35 cellular contexts compared by ENCODE assay signal in the genomic region with DNA sequence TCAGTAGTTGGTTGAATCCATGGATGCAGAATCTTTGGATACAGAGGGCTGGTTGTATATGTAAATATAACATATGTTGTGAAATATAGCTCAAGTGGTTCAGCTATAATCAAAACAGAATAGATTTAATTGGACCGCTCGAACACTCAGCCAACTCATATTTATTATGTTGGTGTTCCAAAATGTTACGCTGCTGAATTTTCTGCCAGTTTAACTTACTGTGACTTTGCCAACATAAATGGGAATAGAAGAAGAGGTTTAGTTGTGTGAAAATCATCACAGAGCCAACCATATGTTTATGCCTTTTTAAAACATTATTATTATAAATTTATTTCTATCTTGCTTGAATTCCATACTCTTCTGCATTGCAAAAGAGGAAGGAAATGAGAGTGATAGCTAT.
"Had no signal": no experiment of that assay in that cellular context is flagged by ENCODE, and none has a peak within 500 bp of the region (broad histone marks: within the 10 kb centered on the region; RNA-seq: fewer than 3 reads in every experiment).

No MANE protein-coding gene starts in this region.

- H3K9me3 Mint-ChIP-seq: activated naive CD4-positive, alpha-beta T cell treated with anti-CD3 and anti-CD28 coated beads, Interleukin-2, amount 10 ng/mL, durations not matched to agents 7 days and 5 days; activated naive CD8-positive, alpha-beta T cell treated with anti-CD3 and anti-CD28 coated beads, Interleukin-2, amount 10 ng/mL, durations not matched to agents 7 days and 5 days; activated T-helper 17 cell treated with anti-CD3 and anti-CD28 coated beads, Interleukin-2, amount 50 U/mL, for 72 hours had no signal

- H3K36me3 Mint-ChIP-seq: activated naive CD4-positive, alpha-beta T cell treated with anti-CD3 and anti-CD28 coated beads, Interleukin-2, amount 10 ng/mL, durations not matched to agents 7 days and 5 days; activated naive CD4-positive, alpha-beta T cell treated with anti-CD3 and anti-CD28 coated beads, Interleukin-2, amount 50 U/mL, for 24 hours; activated naive CD8-positive, alpha-beta T cell; activated naive CD8-positive, alpha-beta T cell treated with anti-CD3 and anti-CD28 coated beads for 36 hours; activated naive CD8-positive, alpha-beta T cell treated with anti-CD3 and anti-CD28 coated beads, Interleukin-2, amount 10 ng/mL, durations not matched to agents 7 days and 5 days; brain had no signal

- H3K4me1 ChIP-seq: adrenal gland, body of pancreas, breast epithelium had no signal

- H3K27me3 ChIP-seq: adrenal gland, ascending aorta, body of pancreas, brain microvascular endothelial cell, breast epithelium, cardiac muscle cell had no signal

- H3K27ac Mint-ChIP-seq: activated naive CD4-positive, alpha-beta T cell treated with anti-CD3 and anti-CD28 coated beads for 36 hours; activated naive CD4-positive, alpha-beta T cell treated with anti-CD3 and anti-CD28 coated beads, Interleukin-2, amount 10 ng/mL, durations not matched to agents 7 days and 5 days; activated naive CD4-positive, alpha-beta T cell treated with anti-CD3 and anti-CD28 coated beads, Interleukin-2, amount 50 U/mL, for 24 hours; activated naive CD8-positive, alpha-beta T cell; activated naive CD8-positive, alpha-beta T cell treated with anti-CD3 and anti-CD28 coated beads for 36 hours; activated naive CD8-positive, alpha-beta T cell treated with anti-CD3 and anti-CD28 coated beads, Interleukin-2, amount 10 ng/mL, durations not matched to agents 7 days and 5 days; activated naive CD8-positive, alpha-beta T cell treated with anti-CD3 and anti-CD28 coated beads, Interleukin-2, amount 50 U/mL, for 24 hours; activated T-cell treated with anti-CD3 and anti-CD28 coated beads, Interleukin-2, amount 50 U/mL, for 24 hours; activated T-cell treated with anti-CD3 and anti-CD28 coated beads, Interleukin-2, amount 50 U/mL, for 72 hours; activated T-helper 1 cell treated with anti-CD3 and anti-CD28 coated beads, Interleukin-12 subunit alpha, Interleukin-12 subunit beta, Interleukin-2, Interleukin-4 antibody, amounts not matched to agents 30 ng/mL and 10 ng/mL and 1 ng/mL, durations not matched to agents 14 hours and 24 hours and 36 hours; activated T-helper 17 cell treated with anti-CD3 and anti-CD28 coated beads, Interleukin-2, amount 50 U/mL, for 72 hours; activated T-helper 2 cell treated with anti-CD3 and anti-CD28 coated beads, Interferon-gamma antibody, Interleukin-2, Interleukin-4, amounts not matched to agents 10 μg/mL and 5 μg/mL and 100 μg/mL, durations not matched to agents 14 hours and 24 hours and 36 hours had no signal

- DNase-seq: activated effector memory CD4-positive, alpha-beta T cell treated with anti-CD3 and anti-CD28 coated beads, Interleukin-2, amount 50 U/mL, for 16 hours; activated effector memory CD4-positive, alpha-beta T cell treated with Interleukin-2 at 50 U/mL for 16 hours; activated gamma-delta T cell; activated gamma-delta T cell treated with Interleukin-2 at 50 U/mL for 16 hours; activated naive CD4-positive, alpha-beta T cell; activated naive CD4-positive, alpha-beta T cell treated with anti-CD3 and anti-CD28 coated beads for 36 hours; activated naive CD4-positive, alpha-beta T cell treated with anti-CD3 and anti-CD28 coated beads, Interleukin-2, amount 10 ng/mL, durations not matched to agents 7 days and 5 days; activated naive CD4-positive, alpha-beta T cell treated with anti-CD3 and anti-CD28 coated beads, Interleukin-2, amount 50 U/mL, for 16 hours; activated naive CD4-positive, alpha-beta T cell treated with Interleukin-2 at 50 U/mL for 16 hours; activated naive CD8-positive, alpha-beta T cell treated with anti-CD3 and anti-CD28 coated beads for 36 hours; activated naive CD8-positive, alpha-beta T cell treated with anti-CD3 and anti-CD28 coated beads, Interleukin-2, amount 10 ng/mL, durations not matched to agents 7 days and 5 days; activated naive CD8-positive, alpha-beta T cell treated with anti-CD3 and anti-CD28 coated beads, Interleukin-2, amount 50 U/mL, for 24 hours; activated T-cell treated with anti-CD3 and anti-CD28 coated beads, Interleukin-2, amount 50 U/mL, for 1 hour; activated T-cell treated with anti-CD3 and anti-CD28 coated beads, Interleukin-2, amount 50 U/mL, for 24 hours; activated T-cell treated with anti-CD3 and anti-CD28 coated beads, Interleukin-2, amount 50 U/mL, for 4 hours; activated T-cell treated with anti-CD3 and anti-CD28 coated beads, Interleukin-2, amount 50 U/mL, for 48 hours; activated T-cell treated with anti-CD3 and anti-CD28 coated beads, Interleukin-2, amount 50 U/mL, for 72 hours; adrenal gland; amniotic stem cell; amygdala; anterior cingulate cortex; aorta; body of pancreas; brain microvascular endothelial cell; central memory CD4-positive, alpha-beta T cell; cerebellar nuclear complex had no signal

- ATAC-seq: activated naive CD8-positive, alpha-beta T cell treated with anti-CD3 and anti-CD28 coated beads, Interleukin-2, amount 50 U/mL, for 24 hours; activated T-cell treated with anti-CD3 and anti-CD28 coated beads, Interleukin-2, amount 50 U/mL, for 4 hours; activated T-cell treated with anti-CD3 and anti-CD28 coated beads, Interleukin-2, amount 50 U/mL, for 72 hours; activated T-helper 17 cell treated with anti-CD3 and anti-CD28 coated beads, Interleukin-2, amount 50 U/mL, for 72 hours; body of pancreas had no signal

- H3K4me3 ChIP-seq: adrenal gland, ascending aorta, body of pancreas, breast epithelium, cardiac muscle cell had no signal

- H3K36me3 ChIP-seq: adrenal gland, ascending aorta, brain microvascular endothelial cell, breast epithelium, cardiac muscle cell had no signal

- H3K27ac ChIP-seq: adrenal gland, ascending aorta, body of pancreas, brain microvascular endothelial cell, breast epithelium, cardiac muscle cell had no signal

- H3K9me3 ChIP-seq: adrenal gland, ascending aorta, body of pancreas, breast epithelium had no signal
